Comparison of ENCODE assay signal across 23 cellular contexts in genomic region chr7:141320287-141320686, GRCh38.
A peak's percentile ranks its signal among the peaks of the same experiment; 100 is the strongest.
DNase-seq lines count a peak whose midpoint lies in the region; ATAC-seq, FAIRE-seq and TF ChIP-seq lines count a peak whose summit lies in the region.
"Had no signal": no experiment of that assay in that cellular context is flagged by ENCODE, and none has a peak within 500 bp of the region (broad histone marks: within the 10 kb centered on the region; RNA-seq: fewer than 3 reads in every experiment).

No MANE protein-coding gene starts in this region.

- FAIRE-seq in urothelium cell line (lab: Jason Lieb, UNC), result no peak
- FAIRE-seq: endothelial cell of umbilical vein had no signal

- no peaks in the 10 kb centered on the region for H3F3A ChIP-seq in PC-3 (ENCODE audit: low read length, unreplicated experiment)

- CTCF ChIA-PET in PC-3 (lab: Charles Lee), result no interaction called here

- intact Hi-C loops in PC-3 (cut with micrococcal nuclease), result no loop called here

- H3K9me2 ChIP-seq in PC-3 (replicated peaks; ENCODE audit: low read length), result no peaks in the 10 kb centered on the region
- H3K9me2 ChIP-seq: SK-N-SH had no signal

- no TSS peak for BruUV-seq in PC-3 (replicated peaks; lab: Mats Ljungman, UMichigan)

- no peaks in the 10 kb centered on the region for H3K36me3 ChIP-seq in PC-3 (ENCODE audit: low read depth, low read length)
- no peaks in the 10 kb centered on the region for H3K36me3 ChIP-seq in effector memory CD4-positive, alpha-beta T cell (ENCODE audit: control insufficient read depth, insufficient read depth, low read length)
- H3K36me3 ChIP-seq: BLaER1, right lobe of liver, spleen, tibial nerve had no signal

- H3K27ac ChIP-seq in PC-3 (ENCODE audit: low read length), result no peak overlapping the region
- no peak overlapping the region for H3K27ac ChIP-seq in effector memory CD4-positive, alpha-beta T cell (ENCODE audit: insufficient read depth, low read length, poor library complexity, severe bottlenecking)
- H3K27ac ChIP-seq: BLaER1, right lobe of liver, spleen, tibial nerve had no signal

- no peak overlapping the region for H2AFZ ChIP-seq in PC-3 (ENCODE audit: low read length)

- TF ChIP-seq CTCF in PC-3 (conservative IDR thresholded peaks at IDR 0.05; ENCODE audit: low read depth, low read length) (no peak), epithelial cell of proximal tubule (conservative IDR thresholded peaks at IDR 0.05; ENCODE audit: low read depth, low read length) (no peak)

- no peaks in the 10 kb centered on the region for H4K20me1 ChIP-seq in PC-3 (ENCODE audit: low read length)
- H4K20me1 ChIP-seq: BLaER1 had no signal

- no peak overlapping the region for H3K4me3 ChIP-seq in PC-3 (ENCODE audit: low read length)
- H3K4me3 ChIP-seq in epithelial cell of proximal tubule (ENCODE audit: low read depth, low read length), result no peak overlapping the region
- H3K4me3 ChIP-seq in effector memory CD4-positive, alpha-beta T cell (ENCODE audit: insufficient read depth, low read depth, low read length, poor library complexity, severe bottlenecking), result no peak overlapping the region
- H3K4me3 ChIP-seq: BLaER1, right lobe of liver, spleen, tibial nerve had no signal

- ATAC-seq in PC-3, result no peak

- no peaks in the 10 kb centered on the region for H3K27me3 ChIP-seq in PC-3 (ENCODE audit: low read length)
- H3K27me3 ChIP-seq in effector memory CD4-positive, alpha-beta T cell (replicated peaks; ENCODE audit: control insufficient read depth, insufficient read depth, low read length, poor library complexity, severe bottlenecking), result no peaks in the 10 kb centered on the region
- H3K27me3 ChIP-seq: BLaER1, right lobe of liver, spleen, tibial nerve had no signal

- H3K79me2 ChIP-seq in PC-3 (ENCODE audit: low read length), result no peaks in the 10 kb centered on the region

- no peaks in the 10 kb centered on the region for H3K4me1 ChIP-seq in PC-3 (ENCODE audit: insufficient read depth, low read length)
- no peaks in the 10 kb centered on the region for H3K4me1 ChIP-seq in effector memory CD4-positive, alpha-beta T cell (ENCODE audit: control insufficient read depth, insufficient read depth, low read length, poor library complexity, severe bottlenecking)
- H3K4me1 ChIP-seq: BLaER1, spleen, tibial nerve had no signal

- H3K4me2 ChIP-seq in PC-3 (ENCODE audit: low read length), result no peak overlapping the region
- H3K4me2 ChIP-seq: BLaER1, SK-N-SH had no signal

- POLR2A ChIA-PET in PC-3 (lab: Charles Lee; ENCODE audit: unreplicated experiment), result no interaction called here

- DNase-seq in stimulated activated CD4-positive, alpha-beta T cell treated with anti-CD3 and anti-CD28 coated beads, Interleukin-1b, Interleukin-23, amount 100 ng/mL, for 48 hours, result peak; percentile 4
- DNase-seq in stimulated activated CD4-positive, alpha-beta T cell treated with anti-CD3 and anti-CD28 coated beads, Interleukin-4, amount 100 ng/mL, for 4 hours, result no peak
- peak; percentile 2 for DNase-seq in PC-3
- peak; percentile 74 for DNase-seq in epithelial cell of proximal tubule (ENCODE audit: low read depth)
- peak; percentile 10 for DNase-seq in urothelium cell line (ENCODE audit: low spot score)
- DNase-seq in dermis blood vessel endothelial cell, result no peak
- no peak for DNase-seq in effector memory CD4-positive, alpha-beta T cell
- DNase-seq in AG20443 (ENCODE audit: low spot score), result no peak
- DNase-seq: activated B cell treated with CpG ODN at 0.5 μM for 24 hours; activated CD4-positive, alpha-beta T cell treated with anti-CD3 and anti-CD28 coated beads, Interleukin-2, amount 50 U/mL, for 1 hour; activated gamma-delta T cell; activated T-cell treated with anti-CD3 and anti-CD28 coated beads, Interleukin-2, amount 50 U/mL, for 24 hours; glutamatergic neuron; IMR-90; islet precursor cell; NCI-H1048; posterior cingulate gyrus; right lobe of liver; SK-N-SH; spleen had no signal

- no peaks in the 10 kb centered on the region for H3K9me3 ChIP-seq in PC-3 (ENCODE audit: low read length)
- H3K9me3 ChIP-seq in effector memory CD4-positive, alpha-beta T cell (ENCODE audit: control insufficient read depth, low read length), result no peaks in the 10 kb centered on the region
- H3K9me3 ChIP-seq: BLaER1, right lobe of liver, spleen, tibial nerve had no signal

- H3K9ac ChIP-seq in PC-3 (ENCODE audit: low read length), result no peak overlapping the region
- H3K9ac ChIP-seq: BLaER1, SK-N-SH had no signal

Comparison
In these comparisons a context has a peak if more than half of its experiments do, and no peak if none do; other contexts are left out.
1. DNase-seq: peak in stimulated activated CD4-positive, alpha-beta T cell treated with anti-CD3 and anti-CD28 coated beads, Interleukin-1b, Interleukin-23, amount 100 ng/mL, for 48 hours (single experiment), PC-3 (single experiment), epithelial cell of proximal tubule (single experiment) and urothelium cell line (single experiment); none in stimulated activated CD4-positive, alpha-beta T cell treated with anti-CD3 and anti-CD28 coated beads, Interleukin-4, amount 100 ng/mL, for 4 hours (0 of 2), dermis blood vessel endothelial cell (single experiment), effector memory CD4-positive, alpha-beta T cell (0 of 3) and AG20443 (single experiment).